ENCODE assay signal across 1 cellular context in genomic region chr12:58489394-58489793, GRCh38.
TF ChIP-seq lines count a peak whose summit lies in the region.

No MANE protein-coding gene starts in this region.

TF ChIP-seq in HepG2, 621 proteins besides CTCF, POLR2A, EP300 and RAD21 (continued from another document):
- TF ChIP-seq ARID4A (CRISPR knock-in tag; IDR thresholded peaks at IDR 0.05; ENCODE audit: borderline replicate concordance) (no peak), ZNF383 (CRISPR knock-in tag; IDR thresholded peaks at IDR 0.05; ENCODE audit: borderline replicate concordance) (no peak)
